ENCODE assay signal across 1 cellular context in the genomic region with DNA sequence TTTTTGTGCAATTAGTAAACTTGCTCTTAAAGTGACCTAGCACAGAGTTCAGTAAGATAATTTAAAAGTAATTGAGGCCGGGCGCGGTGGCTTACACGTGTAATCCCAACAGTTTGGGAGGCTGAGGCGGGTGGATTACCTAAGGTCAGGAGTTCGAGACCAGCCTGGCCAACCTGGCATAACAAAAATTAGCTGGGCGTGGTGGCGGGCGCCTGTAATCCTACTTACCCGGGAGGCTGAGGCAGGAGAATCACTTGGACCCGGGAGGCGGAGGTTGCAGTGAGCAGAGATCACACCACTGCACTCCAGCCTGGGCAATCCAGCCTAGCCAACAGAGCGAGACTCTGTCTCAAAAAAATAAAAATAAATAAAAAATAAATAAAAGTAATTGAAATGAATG.
TF ChIP-seq lines count a peak whose summit lies in the region.

No MANE protein-coding gene starts in this region.

TF ChIP-seq in K562, 482 proteins besides CTCF, POLR2A, EP300 and RAD21:
- TF ChIP-seq BCOR (IDR thresholded peaks at IDR 0.05): 0 out of 2 replicates have a peak, but pooled peaks have one; percentile 11
